In genomic region chr2:73566288-73566878, GRCh38 we compare ENCODE assay signal across 37 cellular contexts.
"Had no signal": no experiment of that assay in that cellular context is flagged by ENCODE, and none has a peak within 500 bp of the region (broad histone marks: within the 10 kb centered on the region; RNA-seq: fewer than 3 reads in every experiment).

No MANE protein-coding gene starts in this region.

- H3K4me3 ChIP-seq: adrenal gland, body of pancreas, breast epithelium had no signal

- H3K9me3 Mint-ChIP-seq: activated B cell treated with CpG ODN at 0.5 μM for 24 hours; activated CD4-positive, alpha-beta memory T cell treated with anti-CD3 and anti-CD28 coated beads for 36 hours; activated CD4-positive, alpha-beta T cell treated with anti-CD3 and anti-CD28 coated beads, Interleukin-2, amount 10 ng/mL, durations not matched to agents 24 days and 14 days; activated CD8-positive, alpha-beta T cell treated with anti-CD3 and anti-CD28 coated beads for 36 hours; activated naive CD4-positive, alpha-beta T cell treated with anti-CD3 and anti-CD28 coated beads for 36 hours; activated naive CD4-positive, alpha-beta T cell treated with anti-CD3 and anti-CD28 coated beads, Interleukin-2, amount 50 U/mL, for 72 hours; activated naive CD8-positive, alpha-beta T cell treated with anti-CD3 and anti-CD28 coated beads for 36 hours; activated T-cell treated with anti-CD3 and anti-CD28 coated beads, Interleukin-2, amount 50 U/mL, for 4 hours; activated T-cell treated with anti-CD3 and anti-CD28 coated beads, Interleukin-2, amount 50 U/mL, for 72 hours; activated T-helper 1 cell treated with anti-CD3 and anti-CD28 coated beads, Interleukin-12 subunit alpha, Interleukin-12 subunit beta, Interleukin-2, Interleukin-4 antibody, amounts not matched to agents 30 ng/mL and 10 ng/mL and 1 ng/mL, durations not matched to agents 14 hours and 24 hours and 36 hours; activated T-helper 17 cell treated with anti-CD3 and anti-CD28 coated beads, Interleukin-2, amount 50 U/mL, for 72 hours; T-helper 1 cell treated with Interleukin-12 subunit alpha and Interleukin-12 subunit beta and Interleukin-4 antibody, amounts not matched to agents 30 μg/mL and 1 μg/mL, for 36 hours; T-helper 2 cell treated with Interferon-gamma antibody and Interleukin-4, amounts not matched to agents 5 μg/mL and 100 μg/mL, for 36 hours had no signal

- H3K27me3 ChIP-seq: adrenal gland, body of pancreas, brain microvascular endothelial cell, breast epithelium had no signal

- H3K27me3 Mint-ChIP-seq: activated B cell treated with CpG ODN at 0.5 μM for 24 hours; activated CD4-positive, alpha-beta memory T cell treated with anti-CD3 and anti-CD28 coated beads for 36 hours; activated CD4-positive, alpha-beta T cell treated with anti-CD3 and anti-CD28 coated beads, Interleukin-2, amount 10 ng/mL, durations not matched to agents 24 days and 14 days; activated CD8-positive, alpha-beta T cell treated with anti-CD3 and anti-CD28 coated beads for 36 hours; activated naive CD8-positive, alpha-beta T cell treated with anti-CD3 and anti-CD28 coated beads for 36 hours; activated T-helper 17 cell treated with anti-CD3 and anti-CD28 coated beads, Interleukin-2, amount 50 U/mL, for 72 hours had no signal

- H3K27ac ChIP-seq: adrenal gland, body of pancreas, brain microvascular endothelial cell, breast epithelium, VCaP had no signal

- H3K27ac Mint-ChIP-seq: activated B cell treated with CpG ODN at 0.5 μM for 24 hours; activated CD4-positive, alpha-beta memory T cell treated with anti-CD3 and anti-CD28 coated beads for 36 hours; activated CD4-positive, alpha-beta T cell treated with anti-CD3 and anti-CD28 coated beads, Interleukin-2, amount 10 ng/mL, durations not matched to agents 24 days and 14 days; activated CD8-positive, alpha-beta T cell treated with anti-CD3 and anti-CD28 coated beads for 36 hours; activated naive CD4-positive, alpha-beta T cell treated with anti-CD3 and anti-CD28 coated beads for 36 hours; activated naive CD4-positive, alpha-beta T cell treated with anti-CD3 and anti-CD28 coated beads, Interleukin-2, amount 50 U/mL, for 72 hours; activated naive CD8-positive, alpha-beta T cell treated with anti-CD3 and anti-CD28 coated beads for 36 hours; activated T-cell treated with anti-CD3 and anti-CD28 coated beads, Interleukin-2, amount 50 U/mL, for 72 hours; activated T-helper 1 cell treated with anti-CD3 and anti-CD28 coated beads, Interleukin-12 subunit alpha, Interleukin-12 subunit beta, Interleukin-2, Interleukin-4 antibody, amounts not matched to agents 30 ng/mL and 10 ng/mL and 1 ng/mL, durations not matched to agents 14 hours and 24 hours and 36 hours; activated T-helper 17 cell treated with anti-CD3 and anti-CD28 coated beads, Interleukin-2, amount 50 U/mL, for 72 hours; T-helper 1 cell treated with Interleukin-12 subunit alpha and Interleukin-12 subunit beta and Interleukin-4 antibody, amounts not matched to agents 30 μg/mL and 1 μg/mL, for 36 hours; T-helper 2 cell treated with Interferon-gamma antibody and Interleukin-4, amounts not matched to agents 5 μg/mL and 100 μg/mL, for 36 hours had no signal

- DNase-seq: activated B cell treated with CpG ODN at 0.5 μM for 24 hours; activated CD4-positive, alpha-beta memory T cell treated with anti-CD3 and anti-CD28 coated beads for 36 hours; activated CD4-positive, alpha-beta T cell treated with anti-CD3 and anti-CD28 coated beads for 4 hours; activated CD4-positive, alpha-beta T cell treated with anti-CD3 and anti-CD28 coated beads, Interleukin-2, amount 10 ng/mL, durations not matched to agents 24 days and 14 days; activated CD4-positive, alpha-beta T cell treated with anti-CD3 and anti-CD28 coated beads, Interleukin-2, amount 50 U/mL, for 1 hour; activated CD4-positive, alpha-beta T cell treated with anti-CD3 and anti-CD28 coated beads, Interleukin-2, amount 50 U/mL, for 4 hours; activated CD4-positive, CD25-positive, alpha-beta regulatory T cell treated with anti-CD3 and anti-CD28 coated beads, Interleukin-2, amount 50 U/mL, for 72 hours; activated CD8-positive, alpha-beta memory T cell treated with anti-CD3 and anti-CD28 coated beads, Interleukin-2, amount 50 U/mL, for 4 hours; activated CD8-positive, alpha-beta T cell treated with anti-CD3 and anti-CD28 coated beads for 36 hours; activated effector memory CD4-positive, alpha-beta T cell treated with anti-CD3 and anti-CD28 coated beads, Interleukin-2, amount 50 U/mL, for 16 hours; activated gamma-delta T cell treated with Interleukin-2 at 50 U/mL for 16 hours; activated naive CD4-positive, alpha-beta T cell; activated naive CD4-positive, alpha-beta T cell treated with anti-CD3 and anti-CD28 coated beads for 36 hours; activated naive CD4-positive, alpha-beta T cell treated with anti-CD3 and anti-CD28 coated beads, Interleukin-2, amount 50 U/mL, for 16 hours; activated naive CD8-positive, alpha-beta T cell treated with anti-CD3 and anti-CD28 coated beads for 36 hours; activated T-cell treated with anti-CD3 and anti-CD28 coated beads for 4 hours; activated T-cell treated with anti-CD3 and anti-CD28 coated beads, Interleukin-2, amount 50 U/mL, for 1 hour; activated T-cell treated with anti-CD3 and anti-CD28 coated beads, Interleukin-2, amount 50 U/mL, for 4 hours; activated T-cell treated with anti-CD3 and anti-CD28 coated beads, Interleukin-2, amount 50 U/mL, for 72 hours; adrenal gland; amniotic stem cell; aorta; body of pancreas; brain microvascular endothelial cell; central memory CD4-positive, alpha-beta T cell; T-helper 1 cell; T-helper 2 cell; T-helper 9 cell had no signal

- ATAC-seq: activated CD8-positive, alpha-beta T cell treated with anti-CD3 and anti-CD28 coated beads for 36 hours; activated naive CD4-positive, alpha-beta T cell treated with anti-CD3 and anti-CD28 coated beads, Interleukin-2, amount 50 U/mL, for 72 hours; activated T-cell treated with anti-CD3 and anti-CD28 coated beads, Interleukin-2, amount 50 U/mL, for 4 hours; activated T-cell treated with anti-CD3 and anti-CD28 coated beads, Interleukin-2, amount 50 U/mL, for 72 hours; activated T-helper 17 cell treated with anti-CD3 and anti-CD28 coated beads, Interleukin-2, amount 50 U/mL, for 72 hours; body of pancreas had no signal

- H3K36me3 Mint-ChIP-seq: activated naive CD4-positive, alpha-beta T cell treated with anti-CD3 and anti-CD28 coated beads, Interleukin-2, amount 50 U/mL, for 72 hours had no signal

- H3K4me3 Mint-ChIP-seq: activated B cell treated with CpG ODN at 0.5 μM for 24 hours; activated CD4-positive, alpha-beta memory T cell treated with anti-CD3 and anti-CD28 coated beads for 36 hours; activated CD4-positive, alpha-beta T cell treated with anti-CD3 and anti-CD28 coated beads, Interleukin-2, amount 10 ng/mL, durations not matched to agents 24 days and 14 days; activated CD8-positive, alpha-beta T cell treated with anti-CD3 and anti-CD28 coated beads for 36 hours; activated naive CD4-positive, alpha-beta T cell treated with anti-CD3 and anti-CD28 coated beads for 36 hours; activated naive CD8-positive, alpha-beta T cell treated with anti-CD3 and anti-CD28 coated beads for 36 hours; activated T-cell treated with anti-CD3 and anti-CD28 coated beads, Interleukin-2, amount 50 U/mL, for 4 hours; activated T-cell treated with anti-CD3 and anti-CD28 coated beads, Interleukin-2, amount 50 U/mL, for 72 hours; activated T-helper 1 cell treated with anti-CD3 and anti-CD28 coated beads, Interleukin-12 subunit alpha, Interleukin-12 subunit beta, Interleukin-2, Interleukin-4 antibody, amounts not matched to agents 30 ng/mL and 10 ng/mL and 1 ng/mL, durations not matched to agents 14 hours and 24 hours and 36 hours; activated T-helper 17 cell treated with anti-CD3 and anti-CD28 coated beads, Interleukin-2, amount 50 U/mL, for 72 hours; T-helper 1 cell treated with Interleukin-12 subunit alpha and Interleukin-12 subunit beta and Interleukin-4 antibody, amounts not matched to agents 30 μg/mL and 1 μg/mL, for 36 hours; T-helper 2 cell treated with Interferon-gamma antibody and Interleukin-4, amounts not matched to agents 5 μg/mL and 100 μg/mL, for 36 hours had no signal

- H3K4me1 Mint-ChIP-seq: activated B cell treated with CpG ODN at 0.5 μM for 24 hours; activated T-helper 17 cell treated with anti-CD3 and anti-CD28 coated beads, Interleukin-2, amount 50 U/mL, for 72 hours had no signal

- H3K9me3 ChIP-seq: adrenal gland, body of pancreas, breast epithelium had no signal

- FAIRE-seq: astrocyte, TTC549 had no signal

- H3K36me3 ChIP-seq: adrenal gland, brain microvascular endothelial cell, breast epithelium had no signal

- H3K4me1 ChIP-seq: adrenal gland, body of pancreas, breast epithelium had no signal
